In the genomic region with DNA sequence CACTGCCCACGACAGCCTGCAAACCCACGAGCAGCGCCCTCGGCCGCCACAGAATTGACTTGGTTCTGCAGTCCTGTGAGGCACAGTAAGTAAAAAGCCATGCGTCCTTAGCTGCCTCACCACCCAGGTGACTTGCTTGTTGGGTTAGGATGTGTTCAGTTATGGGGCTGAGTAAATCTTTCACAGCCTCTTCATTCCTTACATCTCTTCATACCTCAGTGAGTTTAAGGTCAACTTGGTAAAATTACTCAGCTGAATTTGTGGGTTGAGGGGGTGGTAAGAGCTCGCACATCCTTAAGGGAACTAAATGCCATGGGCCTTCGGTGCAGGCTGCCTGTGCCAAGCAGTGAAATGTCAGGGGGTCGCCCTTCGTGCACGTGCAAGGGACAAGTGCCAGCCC, we compare ENCODE assay signal across 19 cellular contexts.
"Had no signal": no experiment of that assay in that cellular context is flagged by ENCODE, and none has a peak within 500 bp of the region (broad histone marks: within the 10 kb centered on the region; RNA-seq: fewer than 3 reads in every experiment).

No MANE protein-coding gene starts in this region.

- H3K36me3 ChIP-seq: breast epithelium, heart left ventricle, left ventricle myocardium inferior, neutrophil had no signal

- H3K27me3 ChIP-seq: breast epithelium, neutrophil had no signal

- H3K4me3 ChIP-seq: breast epithelium, heart left ventricle, left ventricle myocardium inferior, mucosa of descending colon had no signal

- ATAC-seq: activated CD4-positive, alpha-beta T cell treated with anti-CD3 and anti-CD28 coated beads for 36 hours; activated T-cell treated with anti-CD3 and anti-CD28 coated beads, Interleukin-2, amount 50 U/mL, for 4 hours; heart left ventricle; mucosa of descending colon; naive thymus-derived CD4-positive, alpha-beta T cell; T-helper 17 cell had no signal

- H3K27ac Mint-ChIP-seq: activated CD4-positive, alpha-beta memory T cell treated with anti-CD3 and anti-CD28 coated beads for 36 hours; activated CD4-positive, alpha-beta T cell treated with anti-CD3 and anti-CD28 coated beads for 36 hours; naive thymus-derived CD4-positive, alpha-beta T cell; stimulated activated naive CD8-positive, alpha-beta T cell treated with anti-CD3 and anti-CD28 coated beads, Interleukin-15, Interleukin-2, amounts not matched to agents 100 ng/mL and 50 ng/mL, for 24 hours; T-helper 17 cell; type B pancreatic cell had no signal

- H3K9me3 ChIP-seq: breast epithelium, heart left ventricle, left ventricle myocardium inferior, mucosa of descending colon, neutrophil had no signal

- H3K36me3 Mint-ChIP-seq: activated CD4-positive, alpha-beta memory T cell treated with anti-CD3 and anti-CD28 coated beads for 36 hours; naive thymus-derived CD4-positive, alpha-beta T cell; type B pancreatic cell had no signal

- H3K4me1 ChIP-seq: breast epithelium, heart left ventricle, left ventricle myocardium inferior had no signal

- H3K27ac ChIP-seq: breast epithelium, heart left ventricle, left ventricle myocardium inferior, neutrophil had no signal

- H3K4me3 Mint-ChIP-seq: activated CD4-positive, alpha-beta memory T cell treated with anti-CD3 and anti-CD28 coated beads for 36 hours; activated CD4-positive, alpha-beta T cell treated with anti-CD3 and anti-CD28 coated beads for 36 hours; activated T-cell treated with anti-CD3 and anti-CD28 coated beads, Interleukin-2, amount 50 U/mL, for 4 hours; naive thymus-derived CD4-positive, alpha-beta T cell; stimulated activated naive CD8-positive, alpha-beta T cell treated with anti-CD3 and anti-CD28 coated beads, Interleukin-15, Interleukin-2, amounts not matched to agents 100 ng/mL and 50 ng/mL, for 24 hours; T-helper 17 cell; type B pancreatic cell had no signal

- H3K9me3 Mint-ChIP-seq: activated CD4-positive, alpha-beta memory T cell treated with anti-CD3 and anti-CD28 coated beads for 36 hours; activated T-cell treated with anti-CD3 and anti-CD28 coated beads, Interleukin-2, amount 50 U/mL, for 4 hours; naive thymus-derived CD4-positive, alpha-beta T cell; stimulated activated naive CD8-positive, alpha-beta T cell treated with anti-CD3 and anti-CD28 coated beads, Interleukin-15, Interleukin-2, amounts not matched to agents 100 ng/mL and 50 ng/mL, for 24 hours; type B pancreatic cell had no signal

- DNase-seq: activated CD4-positive, alpha-beta memory T cell treated with anti-CD3 and anti-CD28 coated beads for 36 hours; activated CD4-positive, alpha-beta T cell treated with anti-CD3 and anti-CD28 coated beads for 36 hours; activated gamma-delta T cell treated with Interleukin-2 at 50 U/mL for 16 hours; activated T-cell treated with anti-CD3 and anti-CD28 coated beads, Interleukin-2, amount 50 U/mL, for 4 hours; aorta; cerebellar nuclear complex; effector CD8-positive, alpha-beta T cell; foreskin melanocyte; heart left ventricle; left ventricle myocardium inferior; mucosa of descending colon; naive thymus-derived CD4-positive, alpha-beta T cell; stimulated activated CD4-positive, alpha-beta T cell treated with anti-CD3 and anti-CD28 coated beads, Interleukin-15, amount 100 ng/mL, for 24 hours; stimulated activated CD4-positive, alpha-beta T cell treated with anti-CD3 and anti-CD28 coated beads, Interleukin-4, amount 100 ng/mL, for 1 hour; T-helper 17 cell had no signal
